ENCODE assay signal across 1 cellular context in genomic region chr4:152903658-152904057, GRCh38.
TF ChIP-seq lines count a peak whose summit lies in the region.

No MANE protein-coding gene starts in this region.

TF ChIP-seq in SK-N-SH treated with all-trans-retinoic acid at 6 μM for 48 hours, 23 proteins besides CTCF, POLR2A, EP300 and RAD21 (continued from another document):
- TF ChIP-seq TSHZ2 (CRISPR knock-in tag; IDR thresholded peaks at IDR 0.05) (no peak), GLIS3 (CRISPR knock-in tag; IDR thresholded peaks at IDR 0.05) (no peak), TOX (CRISPR knock-in tag; IDR thresholded peaks at IDR 0.05; ENCODE audit: borderline replicate concordance) (no peak), ZNF565 (CRISPR knock-in tag; conservative IDR thresholded peaks at IDR 0.05; ENCODE audit: low read depth) (no peak), BACH2 (CRISPR knock-in tag; IDR thresholded peaks at IDR 0.05; ENCODE audit: borderline replicate concordance) (no peak), CSDC2 (CRISPR knock-in tag; IDR thresholded peaks at IDR 0.05) (no peak), ISL1 (CRISPR knock-in tag; IDR thresholded peaks at IDR 0.05) (no peak), POU6F1 (CRISPR knock-in tag; IDR thresholded peaks at IDR 0.05; ENCODE audit: borderline replicate concordance, low read depth) (no peak), SNAI2 (CRISPR knock-in tag; IDR thresholded peaks at IDR 0.05) (no peak), RARB (CRISPR knock-in tag; IDR thresholded peaks at IDR 0.05) (no peak), ESRRG (CRISPR knock-in tag; IDR thresholded peaks at IDR 0.05) (no peak)
